Comparison of ENCODE assay signal across 9 cellular contexts in genomic region chr18:13382683-13382989, GRCh38.
DNase-seq lines count a peak whose midpoint lies in the region; ATAC-seq and TF ChIP-seq lines count a peak whose summit lies in the region.
"Had no signal": no experiment of that assay in that cellular context is flagged by ENCODE, and none has a peak within 500 bp of the region (broad histone marks: within the 10 kb centered on the region; RNA-seq: fewer than 3 reads in every experiment).

No MANE protein-coding gene starts in this region.

- no peaks in the 10 kb centered on the region for H3K36me3 Mint-ChIP-seq in activated naive CD4-positive, alpha-beta T cell treated with anti-CD3 and anti-CD28 coated beads, Interleukin-2, amount 50 U/mL, for 24 hours
- H3K36me3 Mint-ChIP-seq in dendritic cell treated with granulocyte-macrophage colony-stimulating factor and Interleukin-4, amounts not matched to agents 40 ng/mL and 50 ng/mL, for 4 days (ENCODE audit: low read depth): peaks cover 27% of the 10 kb centered on the region
- H3K36me3 Mint-ChIP-seq in naive B cell: no peaks in the 10 kb centered on the region

- no peaks in the 10 kb centered on the region for H3K9me3 Mint-ChIP-seq in activated naive CD4-positive, alpha-beta T cell treated with anti-CD3 and anti-CD28 coated beads, Interleukin-2, amount 50 U/mL, for 24 hours
- no peaks in the 10 kb centered on the region for H3K9me3 Mint-ChIP-seq in dendritic cell treated with granulocyte-macrophage colony-stimulating factor and Interleukin-4, amounts not matched to agents 40 ng/mL and 50 ng/mL, for 4 days
- no peaks in the 10 kb centered on the region for H3K9me3 Mint-ChIP-seq in naive B cell

- H3K27ac Mint-ChIP-seq in activated naive CD4-positive, alpha-beta T cell treated with anti-CD3 and anti-CD28 coated beads, Interleukin-2, amount 50 U/mL, for 24 hours: peak overlapping the region; percentile 98
- peak overlapping the region; percentile 98 for H3K27ac Mint-ChIP-seq in dendritic cell treated with granulocyte-macrophage colony-stimulating factor and Interleukin-4, amounts not matched to agents 40 ng/mL and 50 ng/mL, for 4 days
- H3K27ac Mint-ChIP-seq in naive B cell: peak overlapping the region; percentile 94 to 98 (median 96)

- no peak for TF ChIP-seq POLR2A in uterus (IDR thresholded peaks at IDR 0.05)

- ATAC-seq in naive B cell (ENCODE audit: low read depth in 2 of 2): no peak
- ATAC-seq in HG03439 (IDR thresholded peaks at IDR 0.05; ENCODE audit: unreplicated experiment): no peak
- ATAC-seq in GM21528 (IDR thresholded peaks at IDR 0.05; ENCODE audit: low FRiP score, unreplicated experiment): no peak
- no peak for ATAC-seq in GM18498 (IDR thresholded peaks at IDR 0.05; ENCODE audit: unreplicated experiment)

- H3K4me1 ChIP-seq in uterus: no peaks in the 10 kb centered on the region
- H3K4me1 ChIP-seq: BE2C had no signal

- peaks cover 75% of the 10 kb centered on the region for H3K4me1 Mint-ChIP-seq in activated naive CD4-positive, alpha-beta T cell treated with anti-CD3 and anti-CD28 coated beads, Interleukin-2, amount 50 U/mL, for 24 hours
- peaks cover 56% of the 10 kb centered on the region for H3K4me1 Mint-ChIP-seq in dendritic cell treated with granulocyte-macrophage colony-stimulating factor and Interleukin-4, amounts not matched to agents 40 ng/mL and 50 ng/mL, for 4 days (ENCODE audit: low read depth)
- peaks cover 13 to 23% (median 20%) of the 10 kb centered on the region in 3 donors for H3K4me1 Mint-ChIP-seq in naive B cell

- intact Hi-C loops in dendritic cell treated with granulocyte-macrophage colony-stimulating factor and Interleukin-4, amounts not matched to agents 40 ng/mL and 50 ng/mL, for 4 days (cut with micrococcal nuclease): loop anchor here (1.0 kb wide), 1 partner anchor 166 kb away; no protein-coding TSS in a partner anchor
- intact Hi-C loops in uterus (cut with DNase I; ENCODE audit: low total_unique reads): loop anchor here (10.0 kb wide), 1 partner anchor 148 kb away; no protein-coding TSS in a partner anchor

- no peak for DNase-seq in activated naive CD4-positive, alpha-beta T cell (lab: John Stamatoyannopoulos, UW)
- DNase-seq in naive B cell (no peak), uterus (no peak)
- DNase-seq: BE2C had no signal

- no peaks in the 10 kb centered on the region for H3K9me3 ChIP-seq in uterus
- H3K9me3 ChIP-seq: BE2C had no signal

- no peak for TF ChIP-seq CTCF in uterus (IDR thresholded peaks at IDR 0.05)

- no peaks in the 10 kb centered on the region for H3K27me3 Mint-ChIP-seq in activated naive CD4-positive, alpha-beta T cell treated with anti-CD3 and anti-CD28 coated beads, Interleukin-2, amount 50 U/mL, for 24 hours
- H3K27me3 Mint-ChIP-seq in dendritic cell treated with granulocyte-macrophage colony-stimulating factor and Interleukin-4, amounts not matched to agents 40 ng/mL and 50 ng/mL, for 4 days: peaks cover 8% of the 10 kb centered on the region
- no peaks in the 10 kb centered on the region for H3K27me3 Mint-ChIP-seq in naive B cell

- peak overlapping the region; percentile 91 for H3K4me3 Mint-ChIP-seq in activated naive CD4-positive, alpha-beta T cell treated with anti-CD3 and anti-CD28 coated beads, Interleukin-2, amount 50 U/mL, for 24 hours
- H3K4me3 Mint-ChIP-seq in dendritic cell treated with granulocyte-macrophage colony-stimulating factor and Interleukin-4, amounts not matched to agents 40 ng/mL and 50 ng/mL, for 4 days: peak overlapping the region; percentile 71
- peak overlapping the region; percentile 66 to 91 (median 82) for H3K4me3 Mint-ChIP-seq in naive B cell

- peak overlapping the region; percentile 73 to 88 for H3K27ac ChIP-seq in uterus

- H3K4me3 ChIP-seq in uterus: no peak overlapping the region

- no peaks in the 10 kb centered on the region for H3K27me3 ChIP-seq in uterus
- H3K27me3 ChIP-seq: BE2C had no signal

- no peaks in the 10 kb centered on the region for H3K36me3 ChIP-seq in uterus
- H3K36me3 ChIP-seq: BE2C had no signal
